In genomic region chr5:172641359-172642045, GRCh38 we compare ENCODE assay signal across 8 cellular contexts. TPM values are rescaled to one million over a fixed set of nuclear protein-coding genes. Genes with fewer than 3 reads are reported as not detected.
DNase-seq lines count a peak whose midpoint lies in the region; ATAC-seq and TF ChIP-seq lines count a peak whose summit lies in the region.

No MANE protein-coding gene starts in this region.

- H3K27me3 ChIP-seq in AG04450 (ENCODE audit: control insufficient read depth, insufficient read depth, low read length) (peaks cover 3% of the 10 kb centered on the region), WERI-Rb-1 (ENCODE audit: insufficient read depth, low read depth, severe bottlenecking) (no peaks in the 10 kb centered on the region), heart left ventricle (peaks cover 0 to 11% (median 0%) of the 10 kb centered on the region in 9 donors)

- intact Hi-C loops in heart left ventricle (cut with DNase I) = loop anchor here (1.0 to 10.0 kb wide), 18 partner anchors 17 to 164 kb away; no protein-coding TSS in a partner anchor
- intact Hi-C loops in sciatic nerve (cut with DNase I) = loop anchor here (2.0 kb wide), 1 partner anchor 55 kb away; no protein-coding TSS in a partner anchor

- H3K27ac ChIP-seq in AG04450 (ENCODE audit: low read depth, low read length) (no peak overlapping the region), WERI-Rb-1 (peak overlapping the region; percentile 83), heart left ventricle (peak overlapping the region; percentile 93 to 99 (median 98))

- POLR2A ChIA-PET in AG04450 (lab: Yijun Ruan, JAX) = interaction anchor here (0.9 kb wide), 1 partner anchor 19 kb away, joined by 3 read pairs; no protein-coding TSS in a partner anchor

- H3K9me3 ChIP-seq in AG04450 (ENCODE audit: control insufficient read depth, insufficient read depth, low read length) = no peaks in the 10 kb centered on the region; the same call in 1 of the 2 replicates
- H3K9me3 ChIP-seq in WERI-Rb-1 (ENCODE audit: severe bottlenecking) = no peaks in the 10 kb centered on the region
- no peaks in the 10 kb centered on the region for H3K9me3 ChIP-seq in heart left ventricle

- no peak for TF ChIP-seq POLR2A in heart left ventricle (IDR thresholded peaks at IDR 0.05)

- H3K4me3 ChIP-seq in AG04450 (ENCODE audit: low read depth, low read length) (peak overlapping the region; percentile 65), WERI-Rb-1 (ENCODE audit: low read depth, low read length) (peak overlapping the region; percentile 86), heart left ventricle (peak overlapping the region; percentile 73 to 98 (median 88))

- no peak for DNase-seq in AG04450 (ENCODE audit: low read depth, low spot score)
- peak; percentile 58 for DNase-seq in WERI-Rb-1
- peak in 3 of 5 donors; percentile 43 to 74 (median 50) for DNase-seq in heart left ventricle
- DNase-seq in sciatic nerve (ENCODE audit: low spot score) = peak; percentile 70
- DNase-seq in NCI-H510A treated with DMSO at 0.1 percent for 48 hours (lab: John Stamatoyannopoulos, UW) = no peak
- DNase-seq in NCI-H187 treated with DMSO at 0.1 percent for 48 hours (lab: John Stamatoyannopoulos, UW) = no peak
- no peak for DNase-seq in NOMO-1 treated with dmso at 0.1 percent for 144 hours (lab: John Stamatoyannopoulos, UW; ENCODE audit: unreplicated experiment)

- peaks cover 17% of the 10 kb centered on the region for H3K36me3 ChIP-seq in WERI-Rb-1
- peaks cover 0 to 25% (median 10%) of the 10 kb centered on the region in 9 donors for H3K36me3 ChIP-seq in heart left ventricle

- 0 out of 2 replicates have a peak, but pooled peaks have one; percentile 22 for TF ChIP-seq CTCF in AG04450 (IDR thresholded peaks at IDR 0.05; ENCODE audit: low read depth, low read length)
- peak; percentile 60 for TF ChIP-seq CTCF in WERI-Rb-1 (IDR thresholded peaks at IDR 0.05; ENCODE audit: low read depth, low read length)
- peak in 8 of 12 donors; percentile 2 to 44 (median 32) for TF ChIP-seq CTCF in heart left ventricle (IDR thresholded peaks at IDR 0.05)

- peak; percentile 24 for ATAC-seq in GM21825 (IDR thresholded peaks at IDR 0.05; ENCODE audit: unreplicated experiment)
- peak in 3 of 4 donors; percentile 3 to 21 (median 12) for ATAC-seq in heart left ventricle
- ATAC-seq in sciatic nerve = peak; percentile 33

- WGBS in heart left ventricle, 4 donors = 1% methylated on average over 24 to 72 of the region's 72 CpGs

- peaks cover 0 to 56% (median 32%) of the 10 kb centered on the region in 12 donors for H3K4me1 ChIP-seq in heart left ventricle

- CTCF ChIA-PET in AG04450 (lab: Charles Lee) = interaction anchor here (0.6 to 2.7 kb wide), 3 partner anchors 10 to 180 kb away, joined by 3 to 10 read pairs (median 4); no protein-coding TSS in a partner anchor

RNA-seq across cellular contexts. Expression of gene NEURL1B, which starts 0.4 kb away (rescaled TPM):
- 1.8 and 2.0 TPM in 2 replicates for polyA plus RNA-seq in AG04450 (2011; rRNA removed)
- 3.4 and 4.1 TPM in 2 replicates for polyA minus RNA-seq in AG04450 (2011; rRNA and poly(A)+ RNA removed)
- 10 to 100 TPM; 16.1 to 47.1 (median 25.8) TPM for total RNA-seq in heart left ventricle
- polyA plus RNA-seq in heart left ventricle = 10 to 100 TPM; 11.8 to 37.9 TPM
- 53.7 TPM for total RNA-seq in sciatic nerve

Comparison
In these comparisons a context has a peak if more than half of its experiments do, and no peak if none do; other contexts are left out.
1. DNase-seq: peak in WERI-Rb-1 (single experiment), heart left ventricle (3 of 5) and sciatic nerve (single experiment); none in AG04450 (single experiment), NCI-H510A treated with DMSO at 0.1 percent for 48 hours (single experiment), NCI-H187 treated with DMSO at 0.1 percent for 48 hours (single experiment) and NOMO-1 treated with dmso at 0.1 percent for 144 hours (single experiment).
2. Peak in every context shown above with its lines, with median percentiles within 50 percentile points of each other: H3K4me3 ChIP-seq, CTCF ChIP-seq and ATAC-seq.